Comparison of ENCODE assay signal across 8 cellular contexts in the genomic region with DNA sequence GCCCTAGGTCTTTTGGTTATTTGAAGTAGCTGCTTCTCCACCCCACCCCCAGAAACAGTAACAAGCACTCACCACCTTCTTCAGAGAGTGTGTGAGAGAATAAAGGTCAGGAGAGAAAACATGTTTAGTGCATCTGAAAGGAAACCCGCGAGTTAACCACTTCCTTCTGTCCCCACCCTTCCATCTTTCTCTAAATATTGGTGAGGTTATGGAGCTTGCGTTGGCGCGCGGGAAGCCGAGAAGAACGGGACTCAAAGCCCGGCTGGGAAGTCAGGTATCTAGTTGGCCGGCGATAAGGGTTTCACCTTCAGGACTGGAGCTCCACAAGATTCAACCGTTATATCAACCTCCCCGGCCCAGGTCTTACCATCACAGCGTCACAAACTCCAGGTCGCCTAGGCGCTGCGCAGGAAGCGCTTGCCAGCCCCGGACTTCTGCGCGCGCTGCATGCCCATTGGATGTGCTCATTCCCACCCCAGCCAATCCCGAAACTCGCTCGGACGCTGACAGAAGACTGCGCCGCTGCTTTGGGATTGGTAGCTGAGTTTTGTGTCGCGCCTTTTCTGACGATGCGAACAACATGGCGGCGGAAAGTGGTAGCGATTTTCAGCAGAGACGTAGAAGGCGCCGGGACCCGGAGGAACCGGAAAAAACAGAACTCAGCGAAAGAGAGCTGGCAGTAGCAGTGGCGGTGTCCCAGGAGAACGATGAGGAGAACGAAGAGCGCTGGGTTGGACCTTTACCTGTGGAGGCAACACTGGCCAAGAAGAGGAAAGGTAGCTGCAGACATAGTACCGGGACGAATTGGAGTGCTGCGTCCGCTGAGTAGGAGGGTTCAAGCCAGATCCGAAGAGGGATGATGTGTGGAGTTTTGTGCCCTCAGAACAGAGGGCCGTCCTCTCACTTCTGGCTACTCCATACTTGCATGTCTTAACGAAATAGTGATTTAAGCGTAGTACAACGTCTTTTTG. TPM values are rescaled to one million over a fixed set of nuclear protein-coding genes. Genes with fewer than 3 reads are reported as not detected.
DNase-seq lines count a peak whose midpoint lies in the region; ATAC-seq and TF ChIP-seq lines count a peak whose summit lies in the region.

A gene with protein sequence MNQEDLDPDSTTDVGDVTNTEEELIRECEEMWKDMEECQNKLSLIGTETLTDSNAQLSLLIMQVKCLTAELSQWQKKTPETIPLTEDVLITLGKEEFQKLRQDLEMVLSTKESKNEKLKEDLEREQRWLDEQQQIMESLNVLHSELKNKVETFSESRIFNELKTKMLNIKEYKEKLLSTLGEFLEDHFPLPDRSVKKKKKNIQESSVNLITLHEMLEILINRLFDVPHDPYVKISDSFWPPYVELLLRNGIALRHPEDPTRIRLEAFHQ (minus strand): TSS at position 438 of the 971 bp plus-strand sequence. CDS start 8,261 bp downstream, outside the sequence.
A gene (plus strand): TSS at position 566 of the 971 bp plus-strand sequence. CDS start 15 bp downstream, at position 581.

- CTCF ChIA-PET in AG04449 (lab: Yijun Ruan, JAX): interaction anchor here (1.1 to 1.2 kb wide), 2 partner anchors 9 to 750 kb away, joined by 3 to 4 read pairs; no protein-coding TSS in a partner anchor

- peak within 1 kb of the TSS; percentile 98 for H3K4me2 ChIP-seq in smooth muscle cell

- no peak for TF ChIP-seq CTCF in AG04449 (IDR thresholded peaks at IDR 0.05; ENCODE audit: insufficient read depth, low read length, missing control alignments)
- no peak for TF ChIP-seq CTCF in WI38 (IDR thresholded peaks at IDR 0.05; ENCODE audit: low read depth, low read length)
- TF ChIP-seq CTCF in cardiac fibroblast (IDR thresholded peaks at IDR 0.05; ENCODE audit: low read depth, low read length): no peak
- TF ChIP-seq CTCF in smooth muscle cell (IDR thresholded peaks at IDR 0.05; ENCODE audit: borderline replicate concordance, insufficient read depth, poor library complexity, severe bottlenecking): no peak

- H3K9me3 ChIP-seq in smooth muscle cell (replicated peaks; ENCODE audit: low read depth): no peaks in the 10 kb centered on the region

- no peaks in the 10 kb centered on the region for H4K20me1 ChIP-seq in smooth muscle cell (ENCODE audit: low read depth)

- peak within 1 kb of the TSS; percentile 98 for H2AFZ ChIP-seq in smooth muscle cell (ENCODE audit: low read depth)

- H3K79me2 ChIP-seq in smooth muscle cell (ENCODE audit: low read depth): peaks cover 56% of the 10 kb centered on the region

- H3K4me3 ChIP-seq in AG04449 (ENCODE audit: low read depth, low read length): peak within 1 kb of the TSS; percentile 94
- peak within 1 kb of the TSS; percentile 100 for H3K4me3 ChIP-seq in WI38 (ENCODE audit: low read depth, low read length)
- H3K4me3 ChIP-seq in cardiac fibroblast (replicated peaks in 1 of 2; ENCODE audit: low read depth in 2 of 2, low read length in 2 of 2): peak within 1 kb of the TSS; percentile 83 to 94
- peak within 1 kb of the TSS; percentile 95 for H3K4me3 ChIP-seq in smooth muscle cell

- DNase-seq in AG04449 (ENCODE audit: low read depth, low spot score) (peak; percentile 54), NCI-H2227 treated with DMSO at 0.1 percent for 48 hours (lab: John Stamatoyannopoulos, UW) (peak; percentile 94), cardiac fibroblast (ENCODE audit: low read depth in 2 of 2) (peak; percentile 94 to 96), iPS-NIHi7 (ENCODE audit: extremely low spot score) (peak; percentile 98), smooth muscle cell (lab: John Stamatoyannopoulos, UW; ENCODE audit: unreplicated experiment) (peak; percentile 80)

- ATAC-seq in GM18907 (IDR thresholded peaks at IDR 0.05; ENCODE audit: unreplicated experiment) (peak; percentile 98), HG03159 (IDR thresholded peaks at IDR 0.05; ENCODE audit: unreplicated experiment) (peak; percentile 99)

- no peaks in the 10 kb centered on the region for H3K36me3 ChIP-seq in smooth muscle cell (ENCODE audit: low read depth)

- no peaks in the 10 kb centered on the region for H3F3A ChIP-seq in smooth muscle cell (ENCODE audit: low read depth)

- POLR2A ChIA-PET in AG04449 (lab: Yijun Ruan, JAX): interaction anchor here (1.2 kb wide), 1 partner anchor 159 kb away, joined by 3 read pairs; a partner anchor contains a TSS

- peak within 1 kb of the TSS; percentile 97 for H3K9ac ChIP-seq in smooth muscle cell (ENCODE audit: low read depth)

- no peaks in the 10 kb centered on the region for H3K27me3 ChIP-seq in smooth muscle cell (ENCODE audit: low read depth)

- peaks cover 17% of the 10 kb centered on the region for H3K4me1 ChIP-seq in smooth muscle cell (ENCODE audit: low read depth)

- WGBS in smooth muscle cell (ENCODE audit: low lambda C conversion rate): under 1% methylated on average over 54 of the region's 54 CpGs

- peak within 1 kb of the TSS; percentile 95 for H3K27ac ChIP-seq in smooth muscle cell (ENCODE audit: low read depth)

RNA-seq across cellular contexts. Expression of the first gene that starts in this region (rescaled TPM):
- total RNA-seq in smooth muscle cell: 19.1 and 22.9 TPM in 2 replicates
- polyA plus RNA-seq in smooth muscle cell: 16.6 and 19.2 TPM in 2 replicates

RNA-seq across cellular contexts. Expression of the second gene that starts in this region (rescaled TPM):
- 51.4 and 56.9 TPM in 2 replicates for total RNA-seq in smooth muscle cell
- polyA plus RNA-seq in smooth muscle cell: 21.5 and 25.8 TPM in 2 replicates

Comparison
In these comparisons a context has a peak if more than half of its experiments do, and no peak if none do; other contexts are left out.
1. Peak in every context shown above with its lines: DNase-seq, ATAC-seq, H3K4me3 ChIP-seq and H3K27ac ChIP-seq.